In the genomic region with DNA sequence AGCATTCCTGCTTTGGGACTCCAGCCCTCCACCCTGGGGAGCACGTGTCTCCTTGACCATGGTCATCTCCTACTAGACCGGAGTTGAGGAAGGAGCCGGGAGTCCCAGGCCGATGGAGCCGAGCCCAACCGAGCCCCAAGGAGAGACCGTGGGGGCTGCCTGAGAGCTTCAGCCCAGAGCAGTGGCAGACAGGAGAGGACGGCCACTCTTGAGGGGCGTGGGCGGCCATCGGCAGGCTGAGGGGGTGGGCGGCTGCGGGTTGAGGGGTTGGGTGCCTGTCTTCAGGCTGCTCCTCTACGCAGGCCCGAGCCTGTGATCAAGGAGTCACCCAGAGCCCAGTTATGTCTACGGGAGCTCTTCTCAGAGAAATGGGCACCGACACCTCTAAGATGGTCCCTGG, we compare ENCODE assay signal across 17 cellular contexts.
DNase-seq lines count a peak whose midpoint lies in the region; ATAC-seq, FAIRE-seq and TF ChIP-seq lines count a peak whose summit lies in the region.
"Had no signal": no experiment of that assay in that cellular context is flagged by ENCODE, and none has a peak within 500 bp of the region (broad histone marks: within the 10 kb centered on the region; RNA-seq: fewer than 3 reads in every experiment).

No MANE protein-coding gene starts in this region.

- H4K8ac ChIP-seq in neuronal stem cell (ENCODE audit: low read depth, low read length): no peak overlapping the region

- H3K9me3 ChIP-seq in right atrium auricular region: no peaks in the 10 kb centered on the region
- H3K9me3 ChIP-seq in kidney (ENCODE audit: control insufficient read depth in 1 of 2, low read length in 2 of 2): peaks cover 0 to 3% of the 10 kb centered on the region in 2 donors
- H3K9me3 ChIP-seq in neuronal stem cell (replicated peaks in 1 of 2; ENCODE audit: control insufficient read depth in 2 of 2, insufficient read depth in 1 of 2, low read depth in 1 of 2, low read length in 2 of 2): no peaks in the 10 kb centered on the region
- H3K9me3 ChIP-seq: A549, BE2C had no signal

- no peak overlapping the region for H2BK120ac ChIP-seq in neuronal stem cell (ENCODE audit: low read depth, low read length)

- no peak for TF ChIP-seq CTCF in right atrium auricular region (IDR thresholded peaks at IDR 0.05)
- no peak for TF ChIP-seq CTCF in kidney (IDR thresholded peaks at IDR 0.05; ENCODE audit: borderline replicate concordance, extremely low read depth, insufficient read depth)

- no peak overlapping the region for H2BK12ac ChIP-seq in neuronal stem cell (ENCODE audit: low read length)

- no peaks in the 10 kb centered on the region for H3K79me1 ChIP-seq in neuronal stem cell (ENCODE audit: low read depth, low read length)

- no peak overlapping the region for H2BK15ac ChIP-seq in neuronal stem cell (ENCODE audit: low read length)

- H3K27ac ChIP-seq in right atrium auricular region (no peak overlapping the region), kidney (ENCODE audit: low read depth in 2 of 2, low read length in 2 of 2) (no peak overlapping the region), neuronal stem cell (replicated peaks; ENCODE audit: low read length) (no peak overlapping the region)
- H3K27ac ChIP-seq: A549, C4-2B had no signal

- H2BK5ac ChIP-seq in neuronal stem cell (ENCODE audit: low read length): no peak overlapping the region

- H3K27me3 ChIP-seq in right atrium auricular region: no peaks in the 10 kb centered on the region
- H3K27me3 ChIP-seq in neuronal stem cell (ENCODE audit: control insufficient read depth in 3 of 3, insufficient read depth in 3 of 3, low read depth in 1 of 3, low read length in 3 of 3): no peaks in the 10 kb centered on the region
- H3K27me3 ChIP-seq: BE2C had no signal

- H3K23ac ChIP-seq in neuronal stem cell (ENCODE audit: low read depth, low read length, poor library complexity): no peak overlapping the region

- peaks cover 0 to under 1% of the 10 kb centered on the region in 2 donors for H3K4me1 ChIP-seq in right atrium auricular region
- peaks cover 0 to 4% of the 10 kb centered on the region in 2 donors for H3K4me1 ChIP-seq in kidney (ENCODE audit: control insufficient read depth in 1 of 2, insufficient read depth in 1 of 2, low read depth in 1 of 2, low read length in 2 of 2)
- H3K4me1 ChIP-seq in neuronal stem cell (ENCODE audit: control insufficient read depth in 2 of 2, insufficient read depth in 1 of 2, low read depth in 1 of 2, low read length in 2 of 2): peaks cover 0 to 6% of the 10 kb centered on the region in 2 donors
- H3K4me1 ChIP-seq: A549, BE2C had no signal

- no peak overlapping the region for H3K4ac ChIP-seq in neuronal stem cell (ENCODE audit: low read length)

- DNase-seq in left cardiac atrium (peak; percentile 10), right atrium auricular region (ENCODE audit: low spot score) (no peak), kidney (peak; percentile 54), neuronal stem cell (ENCODE audit: low spot score) (no peak), NCI-H82 (lab: John Stamatoyannopoulos, UW) (no peak), GM19239 (ENCODE audit: insufficient read length, low spot score) (no peak)
- DNase-seq: BE2C; CD4-positive, alpha-beta memory T cell; DMS153; DMS79 treated with DMSO at 0.1 percent for 48 hours; H7 had no signal

- no peak overlapping the region for H2AFZ ChIP-seq in neuronal stem cell (ENCODE audit: low read length)
- H2AFZ ChIP-seq: GM23338 had no signal

- ATAC-seq in left cardiac atrium: no peak
- no peak for ATAC-seq in HG02938 (IDR thresholded peaks at IDR 0.05; ENCODE audit: unreplicated experiment)
- ATAC-seq: GM23338 had no signal

- peak overlapping the region; percentile 74 for H3K18ac ChIP-seq in neuronal stem cell (ENCODE audit: low read length)

- no peak overlapping the region for H4K91ac ChIP-seq in neuronal stem cell (ENCODE audit: low read depth, low read length, poor library complexity)

- no peak overlapping the region for H3K4me3 ChIP-seq in right atrium auricular region
- no peak overlapping the region for H3K4me3 ChIP-seq in kidney (ENCODE audit: low read length in 2 of 2)
- H3K4me3 ChIP-seq in neuronal stem cell (ENCODE audit: low read length in 2 of 2): no peak overlapping the region
- H3K4me3 ChIP-seq: A549, GM23338 had no signal

- H3K4me2 ChIP-seq in neuronal stem cell (ENCODE audit: insufficient read depth, low read length, poor library complexity, severe bottlenecking): no peak overlapping the region
- H3K4me2 ChIP-seq: A549, GM23338 had no signal

- FAIRE-seq in kidney (lab: Jason Lieb, UNC): no peak
- no peak for FAIRE-seq in GM19239 (lab: Jason Lieb, UNC)
- FAIRE-seq: A549, G401.6, GM12891 had no signal

- peak overlapping the region; percentile 49 for H2AK5ac ChIP-seq in neuronal stem cell (ENCODE audit: low read depth, low read length)

- H3K9ac ChIP-seq in kidney (ENCODE audit: low read length in 2 of 2) (no peak overlapping the region), neuronal stem cell (ENCODE audit: low read depth, low read length, poor library complexity) (no peak overlapping the region)

- no peaks in the 10 kb centered on the region for H3K36me3 ChIP-seq in right atrium auricular region
- no peaks in the 10 kb centered on the region for H3K36me3 ChIP-seq in kidney (ENCODE audit: control insufficient read depth in 1 of 2, insufficient read depth in 2 of 2, low read length in 2 of 2)
- no peaks in the 10 kb centered on the region for H3K36me3 ChIP-seq in neuronal stem cell (replicated peaks in 1 of 2; ENCODE audit: control insufficient read depth in 2 of 2, insufficient read depth in 2 of 2, low read length in 2 of 2)
- H3K36me3 ChIP-seq: BE2C had no signal

- WGBS in neuronal stem cell (ENCODE audit: extremely low coverage in 2 of 2, insufficient read length in 2 of 2, insufficient replicate concordance in 1 of 2), 2 donors: no CpG with 5 or more reads among the region's 17 CpGs

- H3K14ac ChIP-seq in neuronal stem cell (ENCODE audit: low read length): no peak overlapping the region

- intact Hi-C loops in left cardiac atrium (cut with DNase I): no loop called here
- intact Hi-C loops in kidney (cut with DNase I): no loop called here

Comparison
In these comparisons a context has a peak if more than half of its experiments do, and no peak if none do; other contexts are left out.
1. DNase-seq: peak in left cardiac atrium (single experiment) and kidney (single experiment); none in right atrium auricular region (single experiment), neuronal stem cell (single experiment), NCI-H82 (single experiment) and GM19239 (single experiment).